Comparison of ENCODE assay signal across 22 cellular contexts in genomic region chr11:89660234-89660633, GRCh38. TPM values are rescaled to one million over a fixed set of nuclear protein-coding genes. Genes with fewer than 3 reads are reported as not detected.
A peak's percentile ranks its signal among the peaks of the same experiment; 100 is the strongest.
DNase-seq lines count a peak whose midpoint lies in the region; ATAC-seq, FAIRE-seq and TF ChIP-seq lines count a peak whose summit lies in the region.
"Had no signal": no experiment of that assay in that cellular context is flagged by ENCODE, and none has a peak within 500 bp of the region (broad histone marks: within the 10 kb centered on the region; RNA-seq: fewer than 3 reads in every experiment).

No MANE protein-coding gene starts in this region.

- no peak for FAIRE-seq in GM12891 (lab: Jason Lieb, UNC)

- no peaks in the 10 kb centered on the region for H3K4me1 ChIP-seq in endodermal cell (ENCODE audit: control insufficient read depth, insufficient read depth, low read length)

- no peaks in the 10 kb centered on the region for H3K36me3 Mint-ChIP-seq in endodermal cell (ENCODE audit: low read depth)
- H3K36me3 Mint-ChIP-seq in activated CD8-positive, alpha-beta memory T cell treated with anti-CD3 and anti-CD28 coated beads, Interleukin-2, amount 10 ng/mL, durations not matched to agents 7 days and 5 days: no peaks in the 10 kb centered on the region

- no peak overlapping the region for H3K27ac ChIP-seq in endodermal cell (ENCODE audit: low read depth, low read length)
- H3K27ac ChIP-seq: HL-60 had no signal

- peak; percentile 4 for DNase-seq in NCI-H82 (lab: John Stamatoyannopoulos, UW)
- DNase-seq in NCI-H82 treated with DMSO at 0.1 percent for 48 hours (lab: John Stamatoyannopoulos, UW; ENCODE audit: unreplicated experiment): no peak
- no peak for DNase-seq in endodermal cell
- DNase-seq in left kidney (ENCODE audit: low read depth, low spot score): peak; percentile 11
- no peak for DNase-seq in activated CD8-positive, alpha-beta memory T cell treated with anti-CD3 and anti-CD28 coated beads, Interleukin-2, amount 10 ng/mL, durations not matched to agents 7 days and 5 days
- DNase-seq in GM12891 (ENCODE audit: insufficient read length, low spot score): no peak
- no peak for DNase-seq in Ammon's horn (ENCODE audit: low spot score)
- DNase-seq: 8988T, C1 segment of cervical spinal cord, DMS 273 treated with DMSO at 0.1 percent for 48 hours, EL, KG1, MM.1S, NCI-H1417, NCI-H1930, NCI-H2171 treated with DMSO at 0.1 percent for 48 hours, SIG-M5 had no signal

- H3K4me3 ChIP-seq in endodermal cell (ENCODE audit: low read length): no peak overlapping the region

- peak; percentile 38 for TF ChIP-seq CTCF in endodermal cell (conservative IDR thresholded peaks at IDR 0.05)

- no peak overlapping the region for H3K27ac Mint-ChIP-seq in endodermal cell
- no peak overlapping the region for H3K27ac Mint-ChIP-seq in activated CD8-positive, alpha-beta memory T cell treated with anti-CD3 and anti-CD28 coated beads, Interleukin-2, amount 10 ng/mL, durations not matched to agents 7 days and 5 days

- no peaks in the 10 kb centered on the region for H3K27me3 ChIP-seq in endodermal cell (ENCODE audit: control insufficient read depth, insufficient read depth, low read length, poor library complexity, severe bottlenecking)

- no peaks in the 10 kb centered on the region for H3K4me1 Mint-ChIP-seq in endodermal cell
- no peaks in the 10 kb centered on the region for H3K4me1 Mint-ChIP-seq in activated CD8-positive, alpha-beta memory T cell treated with anti-CD3 and anti-CD28 coated beads, Interleukin-2, amount 10 ng/mL, durations not matched to agents 7 days and 5 days

- no peaks in the 10 kb centered on the region for H3K36me3 ChIP-seq in endodermal cell (ENCODE audit: control insufficient read depth, insufficient read depth, low read length)

- no peak for TF ChIP-seq POLR2A in GM12891 (IDR thresholded peaks at IDR 0.05; ENCODE audit: low read depth, low read length)

- H3K27me3 Mint-ChIP-seq in endodermal cell (ENCODE audit: insufficient read depth): no peaks in the 10 kb centered on the region
- H3K27me3 Mint-ChIP-seq in activated CD8-positive, alpha-beta memory T cell treated with anti-CD3 and anti-CD28 coated beads, Interleukin-2, amount 10 ng/mL, durations not matched to agents 7 days and 5 days: no peaks in the 10 kb centered on the region

- H3K4me3 Mint-ChIP-seq in endodermal cell: no peak overlapping the region
- H3K4me3 Mint-ChIP-seq in activated CD8-positive, alpha-beta memory T cell treated with anti-CD3 and anti-CD28 coated beads, Interleukin-2, amount 10 ng/mL, durations not matched to agents 7 days and 5 days: no peak overlapping the region

- no peaks in the 10 kb centered on the region for H3K9me3 Mint-ChIP-seq in endodermal cell
- no peaks in the 10 kb centered on the region for H3K9me3 Mint-ChIP-seq in activated CD8-positive, alpha-beta memory T cell treated with anti-CD3 and anti-CD28 coated beads, Interleukin-2, amount 10 ng/mL, durations not matched to agents 7 days and 5 days (ENCODE audit: low read depth)

- H3K9me3 ChIP-seq in endodermal cell (ENCODE audit: control insufficient read depth, low read length): no peaks in the 10 kb centered on the region

- H3K9ac ChIP-seq in endodermal cell (ENCODE audit: extremely low read depth, low read length, poor library complexity, severe bottlenecking): no peak overlapping the region

- no peak for ATAC-seq in activated CD8-positive, alpha-beta memory T cell treated with anti-CD3 and anti-CD28 coated beads, Interleukin-2, amount 10 ng/mL, durations not matched to agents 7 days and 5 days
- ATAC-seq in HG03457 (IDR thresholded peaks at IDR 0.05; ENCODE audit: unreplicated experiment): no peak
- ATAC-seq: HCT116 had no signal

- CTCF ChIA-PET in activated CD8-positive, alpha-beta memory T cell treated with anti-CD3 and anti-CD28 coated beads, Interleukin-2, amount 10 ng/mL, durations not matched to agents 7 days and 5 days (lab: Charles Lee): no interaction called here

TF ChIP-seq in GM12891, 5 proteins besides CTCF, POLR2A, EP300 and RAD21:
- TF ChIP-seq TAF1 (IDR thresholded peaks at IDR 0.05; ENCODE audit: low read depth, low read length) (no peak), POU2F2 (IDR thresholded peaks at IDR 0.05; ENCODE audit: low read depth, low read length) (no peak), SPI1 (IDR thresholded peaks at IDR 0.05; ENCODE audit: low read depth, low read length) (no peak), POLR2AphosphoS5 (IDR thresholded peaks at IDR 0.05; ENCODE audit: low read depth, low read length) (no peak)

RNA-seq across cellular contexts. Expression of gene TRIM77, which starts 49.9 kb away (rescaled TPM):
- total RNA-seq in endodermal cell: not detected
- not detected for polyA plus RNA-seq in endodermal cell (2013, experiment 1 of 2)
- not detected for polyA plus RNA-seq in endodermal cell (2013, experiment 2 of 2)
- total RNA-seq in activated CD8-positive, alpha-beta memory T cell treated with anti-CD3 and anti-CD28 coated beads, Interleukin-2, amount 10 ng/mL, durations not matched to agents 7 days and 5 days: not detected
- not detected for polyA plus RNA-seq in GM12891 (2012; ENCODE audit: low read depth, missing spikeins)
- total RNA-seq: NCI-H460, RPMI7951 had no signal

Comparison
In these comparisons a context has a peak if more than half of its experiments do, and no peak if none do; other contexts are left out.
1. DNase-seq: peak in NCI-H82 (single experiment) and left kidney (single experiment); none in NCI-H82 treated with DMSO at 0.1 percent for 48 hours (single experiment), endodermal cell (single experiment), activated CD8-positive, alpha-beta memory T cell treated with anti-CD3 and anti-CD28 coated beads, Interleukin-2, amount 10 ng/mL, durations not matched to agents 7 days and 5 days (single experiment), GM12891 (single experiment) and Ammon's horn (single experiment).